Comparison of ENCODE assay signal across 9 cellular contexts in genomic region chr12:130879781-130880389, GRCh38. TPM values are rescaled to one million over a fixed set of nuclear protein-coding genes. Genes with fewer than 3 reads are reported as not detected.
DNase-seq lines count a peak whose midpoint lies in the region; ATAC-seq and TF ChIP-seq lines count a peak whose summit lies in the region.
"Had no signal": no experiment of that assay in that cellular context is flagged by ENCODE, and none has a peak within 500 bp of the region (broad histone marks: within the 10 kb centered on the region; RNA-seq: fewer than 3 reads in every experiment).

No MANE protein-coding gene starts in this region.

- TF ChIP-seq CTCF in MM.1S (IDR thresholded peaks at IDR 0.05; ENCODE audit: low read length) = no peak
- TF ChIP-seq CTCF in foreskin keratinocyte (conservative IDR thresholded peaks at IDR 0.05) = no peak

- H3K4me1 ChIP-seq in MM.1S (ENCODE audit: low read length) = peaks cover 23% of the 10 kb centered on the region
- no peaks in the 10 kb centered on the region for H3K4me1 ChIP-seq in foreskin keratinocyte

- peak overlapping the region; percentile 39; the same call in 1 of the 2 replicates for H2AFZ ChIP-seq in MM.1S (ENCODE audit: low read length)

- peaks cover 31% of the 10 kb centered on the region for H3F3A ChIP-seq in MM.1S (ENCODE audit: insufficient read depth, low read length)

- peak; percentile 35 for ATAC-seq in foreskin keratinocyte
- no peak for ATAC-seq in HG02763 (IDR thresholded peaks at IDR 0.05; ENCODE audit: unreplicated experiment)

- peak overlapping the region; percentile 87 for H3K4me2 ChIP-seq in MM.1S (ENCODE audit: low read depth, low read length)

- H3K4me3 ChIP-seq in MM.1S (ENCODE audit: low read length) = peak overlapping the region; percentile 71

- no peaks in the 10 kb centered on the region for H3K27me3 ChIP-seq in MM.1S (replicated peaks; ENCODE audit: insufficient read depth, low read length)
- no peaks in the 10 kb centered on the region for H3K27me3 ChIP-seq in foreskin keratinocyte

- peak overlapping the region; percentile 72 for H3K9ac ChIP-seq in MM.1S (ENCODE audit: low read length)

- H3K9me2 ChIP-seq in MM.1S (replicated peaks; ENCODE audit: insufficient read depth, low read length) = no peaks in the 10 kb centered on the region

- no peaks in the 10 kb centered on the region for H3K9me3 ChIP-seq in MM.1S (replicated peaks; ENCODE audit: insufficient read depth, low read length)

- H3K36me3 ChIP-seq in MM.1S (replicated peaks; ENCODE audit: insufficient read depth, low read length) = no peaks in the 10 kb centered on the region

- DNase-seq in stimulated activated CD4-positive, alpha-beta T cell treated with anti-CD3 and anti-CD28 coated beads, Interleukin-15, amount 100 ng/mL, for 24 hours = peak; percentile 35
- no peak for DNase-seq in stimulated activated CD4-positive, alpha-beta T cell treated with anti-CD3 and anti-CD28 coated beads, Interleukin-4, amount 100 ng/mL, for 4 hours
- DNase-seq in MM.1S (no peak), foreskin keratinocyte (no peak), NCI-H2171 (lab: John Stamatoyannopoulos, UW) (no peak), T1000 (lab: John Stamatoyannopoulos, UW) (no peak), globus pallidus (ENCODE audit: low spot score) (no peak)
- DNase-seq: stimulated activated CD4-positive, alpha-beta T cell treated with anti-CD3 and anti-CD28 coated beads, Interleukin-1b, Interleukin-23, amount 100 ng/mL, for 48 hours had no signal

- no peaks in the 10 kb centered on the region for H4K20me1 ChIP-seq in MM.1S (ENCODE audit: insufficient read depth, low read length)

- peaks cover 4% of the 10 kb centered on the region for H3K79me2 ChIP-seq in MM.1S (ENCODE audit: low read length)

- H3K27ac ChIP-seq in MM.1S (ENCODE audit: low read length) = peak overlapping the region; percentile 96
- H3K27ac ChIP-seq in foreskin keratinocyte = no peak overlapping the region

RNA-seq across cellular contexts. Expression of gene RAN, which starts 8.0 kb away (rescaled TPM):
- total RNA-seq in foreskin keratinocyte = 1,308 and 1,316 TPM in 2 replicates
- 1,431 and 1,595 TPM in 2 replicates for polyA plus RNA-seq in foreskin keratinocyte

RNA-seq across cellular contexts. Expression of gene STX2, which starts 40.8 kb away (rescaled TPM):
- total RNA-seq in foreskin keratinocyte = 19.0 and 21.3 TPM in 2 replicates
- polyA plus RNA-seq in foreskin keratinocyte = 10.3 and 11.7 TPM in 2 replicates
